ENCODE assay signal across 9 cellular contexts in the genomic region with DNA sequence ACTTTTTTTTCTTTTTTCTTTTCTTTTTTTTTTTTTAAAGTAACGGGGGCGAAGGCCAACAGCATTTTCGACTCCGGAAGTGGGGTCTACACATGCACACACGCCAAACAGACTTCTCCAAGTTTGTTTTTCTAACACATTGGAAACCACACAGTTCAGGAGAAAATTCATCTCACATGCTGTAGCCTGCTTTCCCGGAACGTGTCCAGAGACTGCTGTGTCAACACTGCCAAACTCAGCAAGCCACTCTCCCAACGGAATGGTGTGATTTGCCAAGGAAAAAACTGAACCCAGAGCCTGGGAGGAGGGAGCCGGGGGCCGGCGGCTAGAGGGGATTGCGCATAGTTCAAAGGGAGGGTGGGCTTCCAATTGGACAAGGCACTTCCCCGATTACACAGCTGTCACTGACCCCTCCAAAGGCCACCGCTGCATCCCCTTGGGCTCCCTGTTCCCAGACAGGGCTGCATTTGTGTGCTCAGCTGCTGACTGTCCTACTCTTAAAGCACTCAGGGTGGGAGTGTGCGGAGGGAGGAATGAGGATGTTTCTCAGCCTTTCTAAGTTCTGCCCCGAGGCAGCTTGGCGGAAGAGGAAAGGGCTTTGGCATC.
DNase-seq lines count a peak whose midpoint lies in the region; ATAC-seq and TF ChIP-seq lines count a peak whose summit lies in the region.
"Had no signal": no experiment of that assay in that cellular context is flagged by ENCODE, and none has a peak within 500 bp of the region (broad histone marks: within the 10 kb centered on the region; RNA-seq: fewer than 3 reads in every experiment).

No MANE protein-coding gene starts in this region.

- H3K4me1 ChIP-seq in mesodermal cell (ENCODE audit: control insufficient read depth, insufficient read depth, low read length, poor library complexity, severe bottlenecking) (peaks cover 13% of the 10 kb centered on the region), tibial nerve (peaks cover 0 to 28% (median 13%) of the 10 kb centered on the region in 4 donors)

- H3K27ac ChIP-seq in epithelial cell of prostate (peak overlapping the region; percentile 71), mesodermal cell (ENCODE audit: low read depth, low read length, severe bottlenecking) (peak overlapping the region; percentile 86), tibial nerve (peak overlapping the region; percentile 52 to 85 (median 76))

- no peaks in the 10 kb centered on the region for H3K36me3 Mint-ChIP-seq in mesothelial cell of epicardium
- no peaks in the 10 kb centered on the region for H3K36me3 Mint-ChIP-seq in activated T-helper 17 cell treated with anti-CD3 and anti-CD28 coated beads, Interleukin-2, amount 50 U/mL, for 72 hours (ENCODE audit: low read depth)
- H3K36me3 Mint-ChIP-seq: activated naive CD8-positive, alpha-beta T cell treated with anti-CD3 and anti-CD28 coated beads, Interleukin-2, amount 10 ng/mL, durations not matched to agents 7 days and 5 days had no signal

- H3K27ac Mint-ChIP-seq in mesothelial cell of epicardium: no peak overlapping the region
- H3K27ac Mint-ChIP-seq in activated T-helper 17 cell treated with anti-CD3 and anti-CD28 coated beads, Interleukin-2, amount 50 U/mL, for 72 hours: no peak overlapping the region
- H3K27ac Mint-ChIP-seq: activated naive CD8-positive, alpha-beta T cell treated with anti-CD3 and anti-CD28 coated beads, Interleukin-2, amount 10 ng/mL, durations not matched to agents 7 days and 5 days had no signal

- TF ChIP-seq CTCF in tibial nerve (IDR thresholded peaks at IDR 0.05) (no peak), mesothelial cell of epicardium (IDR thresholded peaks at IDR 0.05; ENCODE audit: unreplicated experiment) (no peak)

- H3K9me3 Mint-ChIP-seq in mesothelial cell of epicardium: no peaks in the 10 kb centered on the region
- peaks cover 5% of the 10 kb centered on the region for H3K9me3 Mint-ChIP-seq in activated T-helper 17 cell treated with anti-CD3 and anti-CD28 coated beads, Interleukin-2, amount 50 U/mL, for 72 hours
- H3K9me3 Mint-ChIP-seq: activated naive CD8-positive, alpha-beta T cell treated with anti-CD3 and anti-CD28 coated beads, Interleukin-2, amount 10 ng/mL, durations not matched to agents 7 days and 5 days had no signal

- peak; percentile 44 for DNase-seq in NCI-H69 (lab: John Stamatoyannopoulos, UW)
- DNase-seq in epithelial cell of prostate (ENCODE audit: low read depth, low spot score): no peak
- DNase-seq in tibial nerve (ENCODE audit: low spot score in 2 of 2): peak; percentile 31 to 43
- no peak for DNase-seq in NCI-H1436 treated with DMSO at 0.1 percent for 48 hours (lab: John Stamatoyannopoulos, UW)
- DNase-seq in KG1 (lab: John Stamatoyannopoulos, UW): no peak
- DNase-seq in mesothelial cell of epicardium (ENCODE audit: low spot score in 2 of 2, unreplicated experiment in 2 of 2): no peak
- DNase-seq: activated naive CD8-positive, alpha-beta T cell treated with anti-CD3 and anti-CD28 coated beads, Interleukin-2, amount 10 ng/mL, durations not matched to agents 7 days and 5 days had no signal

- no peak for TF ChIP-seq POLR2A in tibial nerve (IDR thresholded peaks at IDR 0.05)

- H3K4me3 ChIP-seq in mesodermal cell (ENCODE audit: extremely low read depth, insufficient read depth, low read length, poor library complexity, severe bottlenecking) (no peak overlapping the region), tibial nerve (peak overlapping the region in 3 of 4 donors; percentile 4 to 39 (median 20))

- H3K4me3 Mint-ChIP-seq in mesothelial cell of epicardium: no peak overlapping the region
- H3K4me3 Mint-ChIP-seq in activated T-helper 17 cell treated with anti-CD3 and anti-CD28 coated beads, Interleukin-2, amount 50 U/mL, for 72 hours: no peak overlapping the region
- H3K4me3 Mint-ChIP-seq: activated naive CD8-positive, alpha-beta T cell treated with anti-CD3 and anti-CD28 coated beads, Interleukin-2, amount 10 ng/mL, durations not matched to agents 7 days and 5 days had no signal

- WGBS in mesodermal cell (ENCODE audit: insufficient coverage in 2 of 2), 2 experiments: 50 to 73% methylated on average over 7 to 11 of the region's 17 CpGs
- WGBS in tibial nerve, 2 donors: 11 to 17% methylated on average over 17 of the region's 17 CpGs

- H3K27me3 Mint-ChIP-seq in mesothelial cell of epicardium (ENCODE audit: low read depth): no peaks in the 10 kb centered on the region
- H3K27me3 Mint-ChIP-seq in activated T-helper 17 cell treated with anti-CD3 and anti-CD28 coated beads, Interleukin-2, amount 50 U/mL, for 72 hours: peaks cover 20% of the 10 kb centered on the region

- no peaks in the 10 kb centered on the region for H3K36me3 ChIP-seq in mesodermal cell (ENCODE audit: control insufficient read depth, insufficient read depth, low read length)
- H3K36me3 ChIP-seq in tibial nerve: no peaks in the 10 kb centered on the region

- no peak for ATAC-seq in activated T-helper 17 cell treated with anti-CD3 and anti-CD28 coated beads, Interleukin-2, amount 50 U/mL, for 72 hours (replicated peaks)

- H3K4me1 Mint-ChIP-seq in mesothelial cell of epicardium: peaks cover 2% of the 10 kb centered on the region
- H3K4me1 Mint-ChIP-seq in activated T-helper 17 cell treated with anti-CD3 and anti-CD28 coated beads, Interleukin-2, amount 50 U/mL, for 72 hours: no peaks in the 10 kb centered on the region
- H3K4me1 Mint-ChIP-seq: activated naive CD8-positive, alpha-beta T cell treated with anti-CD3 and anti-CD28 coated beads, Interleukin-2, amount 10 ng/mL, durations not matched to agents 7 days and 5 days had no signal

- H3K9me3 ChIP-seq in mesodermal cell (ENCODE audit: control insufficient read depth, low read length) (no peaks in the 10 kb centered on the region), tibial nerve (no peaks in the 10 kb centered on the region)

- no peaks in the 10 kb centered on the region for H3K27me3 ChIP-seq in tibial nerve

- TF ChIP-seq EP300 in tibial nerve (IDR thresholded peaks at IDR 0.05): peak in 1 of 2 donors; percentile 38

Comparison
In these comparisons a context has a peak if more than half of its experiments do, and no peak if none do; other contexts are left out.
1. DNase-seq: peak in NCI-H69 (single experiment) and tibial nerve (2 of 2); none in epithelial cell of prostate (single experiment), NCI-H1436 treated with DMSO at 0.1 percent for 48 hours (single experiment), KG1 (single experiment) and mesothelial cell of epicardium (0 of 2).
2. Peak in every context shown above with its lines, with median percentiles within 50 percentile points of each other: H3K27ac ChIP-seq.